In the genomic region with DNA sequence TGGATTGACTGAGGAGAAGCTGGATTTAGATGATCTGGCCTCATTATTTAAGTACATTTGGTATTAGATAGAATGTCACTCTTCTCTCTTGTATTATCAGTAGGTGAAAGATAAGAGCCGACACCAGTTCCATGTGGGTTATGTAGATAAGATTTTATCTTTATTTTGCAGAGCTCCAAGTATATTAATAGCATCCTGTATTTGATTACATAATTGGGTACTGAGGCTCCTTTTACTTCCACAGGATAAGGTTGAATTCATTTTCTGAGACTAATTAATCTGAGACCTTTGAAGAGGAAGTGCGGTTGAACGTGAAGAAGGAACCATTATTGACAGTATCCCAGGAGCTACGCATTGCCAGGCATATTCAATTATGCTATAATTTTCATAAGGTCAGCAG, we compare ENCODE assay signal across 16 cellular contexts. TPM values are rescaled to one million over a fixed set of nuclear protein-coding genes. Genes with fewer than 3 reads are reported as not detected.
DNase-seq lines count a peak whose midpoint lies in the region; ATAC-seq and TF ChIP-seq lines count a peak whose summit lies in the region.
"Had no signal": no experiment of that assay in that cellular context is flagged by ENCODE, and none has a peak within 500 bp of the region (broad histone marks: within the 10 kb centered on the region; RNA-seq: fewer than 3 reads in every experiment).

No MANE protein-coding gene starts in this region.

- H3K27ac ChIP-seq in VCaP (peak overlapping the region; percentile 17; the same call in 1 of the 2 replicates), body of pancreas (no peak overlapping the region)

- peaks cover 37% of the 10 kb centered on the region for H3K36me3 Mint-ChIP-seq in natural killer cell treated with Interleukin-12 subunit alpha and Interleukin-12 subunit beta and Interleukin-15 and Interleukin-18, amount 100 ng/mL, for 72 hours
- peaks cover 19% of the 10 kb centered on the region for H3K36me3 Mint-ChIP-seq in natural killer cell
- H3K36me3 Mint-ChIP-seq in CD14-positive monocyte = peaks cover 6 to 19% of the 10 kb centered on the region in 2 donors

- H3K4me3 Mint-ChIP-seq in natural killer cell treated with Interleukin-12 subunit alpha and Interleukin-12 subunit beta and Interleukin-15 and Interleukin-18, amount 100 ng/mL, for 72 hours = peak overlapping the region; percentile 79
- H3K4me3 Mint-ChIP-seq in natural killer cell = no peak overlapping the region
- no peak overlapping the region for H3K4me3 Mint-ChIP-seq in CD14-positive monocyte
- H3K4me3 Mint-ChIP-seq: CD4-positive, CD25-positive, alpha-beta regulatory T cell; GM23338 had no signal

- no peaks in the 10 kb centered on the region for H3K4me1 ChIP-seq in body of pancreas

- H3K4me3 ChIP-seq in body of pancreas = no peak overlapping the region
- H3K4me3 ChIP-seq: GM23338 had no signal

- H3K9me3 Mint-ChIP-seq in natural killer cell treated with Interleukin-12 subunit alpha and Interleukin-12 subunit beta and Interleukin-15 and Interleukin-18, amount 100 ng/mL, for 72 hours = peaks cover 13% of the 10 kb centered on the region
- H3K9me3 Mint-ChIP-seq in natural killer cell (no peaks in the 10 kb centered on the region), CD14-positive monocyte (peaks cover 4 to 24% (median 14%) of the 10 kb centered on the region in 7 donors)

- WGBS in body of pancreas, 2 donors = 61 to 74% methylated on average over 4 of the region's 4 CpGs

- H3K27me3 ChIP-seq in body of pancreas = no peaks in the 10 kb centered on the region

- H3K36me3 ChIP-seq in body of pancreas (replicated peaks in 1 of 2; ENCODE audit: insufficient read depth in 1 of 2, low read depth in 2 of 2) = no peaks in the 10 kb centered on the region

- ATAC-seq in natural killer cell treated with Interleukin-12 subunit alpha and Interleukin-12 subunit beta and Interleukin-15 and Interleukin-18, amount 100 ng/mL, for 72 hours = no peak
- no peak for ATAC-seq in natural killer cell
- ATAC-seq in body of pancreas = no peak
- ATAC-seq: GM23338, Panc1, Right ventricle myocardium inferior had no signal

- peak overlapping the region; percentile 88 to 93 for H3K27ac Mint-ChIP-seq in natural killer cell treated with Interleukin-12 subunit alpha and Interleukin-12 subunit beta and Interleukin-15 and Interleukin-18, amount 100 ng/mL, for 72 hours
- H3K27ac Mint-ChIP-seq in natural killer cell (peak overlapping the region in 1 of 2 donors; percentile 39), CD14-positive monocyte (peak overlapping the region in 1 of 7 donors; percentile 12)

- DNase-seq in natural killer cell treated with Interleukin-12 subunit alpha and Interleukin-12 subunit beta and Interleukin-15 and Interleukin-18, amount 100 ng/mL, for 72 hours (ENCODE audit: low spot score) = no peak
- DNase-seq in natural killer cell (no peak), NCI-H69 (lab: John Stamatoyannopoulos, UW) (peak; percentile 23), body of pancreas (no peak), CD14-positive monocyte (ENCODE audit: low spot score) (no peak)
- DNase-seq in stimulated activated CD4-positive, alpha-beta T cell treated with anti-CD3 and anti-CD28 coated beads, Interleukin-4, amount 100 ng/mL, for 4 hours = no peak
- DNase-seq: AML-193; CD4-positive, CD25-positive, alpha-beta regulatory T cell; DMS79; NCI-H1092 treated with DMSO at 0.1 percent for 48 hours; NCI-H187; NCI-H748 treated with DMSO at 0.1 percent for 48 hours had no signal

- intact Hi-C loops in natural killer cell (cut with micrococcal nuclease) (no loop called here), body of pancreas (cut with DNase I) (no loop called here), CD14-positive monocyte (cut with micrococcal nuclease) (no loop called here)

- TF ChIP-seq CTCF in natural killer cell (IDR thresholded peaks at IDR 0.05) = no peak
- no peak for TF ChIP-seq CTCF in VCaP (conservative IDR thresholded peaks at IDR 0.05)
- no peak for TF ChIP-seq CTCF in body of pancreas (IDR thresholded peaks at IDR 0.05)
- no peak for TF ChIP-seq CTCF in CD14-positive monocyte (IDR thresholded peaks at IDR 0.05)

- H3K9me3 ChIP-seq in body of pancreas = peaks cover 0 to 6% (median 0%) of the 10 kb centered on the region in 3 donors

- no peaks in the 10 kb centered on the region for H3K27me3 Mint-ChIP-seq in natural killer cell treated with Interleukin-12 subunit alpha and Interleukin-12 subunit beta and Interleukin-15 and Interleukin-18, amount 100 ng/mL, for 72 hours
- no peaks in the 10 kb centered on the region for H3K27me3 Mint-ChIP-seq in natural killer cell (ENCODE audit: low read depth in 2 of 2)
- no peaks in the 10 kb centered on the region for H3K27me3 Mint-ChIP-seq in CD14-positive monocyte (ENCODE audit: low read depth in 3 of 3)
- H3K27me3 Mint-ChIP-seq: CD4-positive, CD25-positive, alpha-beta regulatory T cell had no signal

- no peak for TF ChIP-seq POLR2A in body of pancreas (IDR thresholded peaks at IDR 0.05)

- H3K4me1 Mint-ChIP-seq in natural killer cell treated with Interleukin-12 subunit alpha and Interleukin-12 subunit beta and Interleukin-15 and Interleukin-18, amount 100 ng/mL, for 72 hours (ENCODE audit: low read depth in 2 of 2) = peaks cover 62 to 66% of the 10 kb centered on the region in 2 donors
- peaks cover 24 to 27% of the 10 kb centered on the region in 2 donors for H3K4me1 Mint-ChIP-seq in natural killer cell
- no peaks in the 10 kb centered on the region for H3K4me1 Mint-ChIP-seq in CD14-positive monocyte

RNA-seq across cellular contexts. Expression of a gene that starts 32.8 kb away (rescaled TPM):
- total RNA-seq in natural killer cell treated with Interleukin-12 subunit alpha and Interleukin-12 subunit beta and Interleukin-15 and Interleukin-18, amount 100 ng/mL, for 72 hours = 100 to 1,000 TPM; 153 to 181 TPM
- total RNA-seq in natural killer cell = 100 to 1,000 TPM; 151 to 178 (median 162) TPM
- under 1 TPM; 0.26 to 0.33 TPM for total RNA-seq in body of pancreas
- 1 to 10 TPM in 1 of 2 donors, under 1 TPM in 1; 0.53 to 1.1 TPM for polyA plus RNA-seq in CD14-positive monocyte
- total RNA-seq: GM23338 had no signal
- polyA plus RNA-seq: GM23338 had no signal

Comparison
In these comparisons a context has a peak if more than half of its experiments do, and no peak if none do; other contexts are left out.
1. RNA of a gene that starts 32.8 kb away (total RNA-seq): 153 to 181 TPM in natural killer cell treated with Interleukin-12 subunit alpha and Interleukin-12 subunit beta and Interleukin-15 and Interleukin-18, amount 100 ng/mL, for 72 hours and 151 to 178 TPM in natural killer cell; 0.26 to 0.33 TPM in body of pancreas; every median in the first group is over 100 times any median in the second.